1 cellular context compared by ENCODE assay signal in genomic region chr6:110875548-110876169, GRCh38.
A peak's percentile ranks its signal among the peaks of the same experiment; 100 is the strongest.
TF ChIP-seq lines count a peak whose summit lies in the region.

No MANE protein-coding gene starts in this region.

TF ChIP-seq in HepG2, 621 proteins besides CTCF, POLR2A, EP300 and RAD21 (continued from another document and continues in another):
- TF ChIP-seq ZBTB4 (CRISPR knock-in tag; IDR thresholded peaks at IDR 0.05; ENCODE audit: borderline replicate concordance) (no peak), ZNF350 (CRISPR knock-in tag; IDR thresholded peaks at IDR 0.05; ENCODE audit: borderline replicate concordance, low read depth) (no peak), REL (CRISPR knock-in tag; conservative IDR thresholded peaks at IDR 0.05) (0 out of 2 replicates have a peak, but pooled peaks have one; percentile 44), ZNF704 (CRISPR knock-in tag; IDR thresholded peaks at IDR 0.05; ENCODE audit: borderline replicate concordance) (no peak), NBN (conservative IDR thresholded peaks at IDR 0.05) (no peak), SMARCC2 (IDR thresholded peaks at IDR 0.05) (no peak), POGZ (CRISPR knock-in tag; IDR thresholded peaks at IDR 0.05) (peak; percentile 52), TFAP4 (IDR thresholded peaks at IDR 0.05; ENCODE audit: borderline replicate concordance, low read depth) (no peak), ZNF816 (CRISPR knock-in tag; IDR thresholded peaks at IDR 0.05; ENCODE audit: borderline replicate concordance) (peak; percentile 22; the same call in 1 of the 2 replicates), ZNF883 (CRISPR knock-in tag; IDR thresholded peaks at IDR 0.05; ENCODE audit: not compliant biosample characterization) (no peak), CREM (IDR thresholded peaks at IDR 0.05) (no peak), CREM (CRISPR knock-in tag; IDR thresholded peaks at IDR 0.05) (no peak), ZNF33A (CRISPR knock-in tag; IDR thresholded peaks at IDR 0.05; ENCODE audit: borderline replicate concordance) (no peak), AGO2 (optimal IDR thresholded peaks at IDR 0.05; ENCODE audit: low read depth, low read length) (peak; percentile 96), ZSCAN5A (CRISPR knock-in tag; IDR thresholded peaks at IDR 0.05; ENCODE audit: borderline replicate concordance) (no peak), ZNF639 (CRISPR knock-in tag; conservative IDR thresholded peaks at IDR 0.05) (no peak), ZBTB46 (CRISPR knock-in tag; IDR thresholded peaks at IDR 0.05; ENCODE audit: borderline replicate concordance) (0 out of 2 replicates have a peak, but pooled peaks have one; percentile 41), ZNF446 (CRISPR knock-in tag; IDR thresholded peaks at IDR 0.05) (peak; percentile 49; the same call in 1 of the 2 replicates), ZNF850 (CRISPR knock-in tag; conservative IDR thresholded peaks at IDR 0.05) (no peak), MTF1 (CRISPR knock-in tag; IDR thresholded peaks at IDR 0.05) (no peak), PCBP1 (IDR thresholded peaks at IDR 0.05; ENCODE audit: borderline replicate concordance, low read depth, low read length) (0 out of 2 replicates have a peak, but pooled peaks have one; percentile 20), REPIN1 (CRISPR knock-in tag; IDR thresholded peaks at IDR 0.05; ENCODE audit: borderline replicate concordance, low read depth) (peak; percentile 20; the same call in 1 of the 2 replicates), ZNF703 (CRISPR knock-in tag; IDR thresholded peaks at IDR 0.05; ENCODE audit: borderline replicate concordance) (no peak; the same call in 1 of the 2 replicates), SOX5 (CRISPR knock-in tag; IDR thresholded peaks at IDR 0.05; ENCODE audit: borderline replicate concordance) (no peak), IRX3 (CRISPR knock-in tag; IDR thresholded peaks at IDR 0.05; ENCODE audit: borderline replicate concordance, low read depth) (no peak), CBX2 (IDR thresholded peaks at IDR 0.05; ENCODE audit: low read depth, low read length) (no peak), CBX2 (CRISPR knock-in tag; IDR thresholded peaks at IDR 0.05; ENCODE audit: low read depth) (no peak), ZNF652 (CRISPR knock-in tag; IDR thresholded peaks at IDR 0.05; ENCODE audit: borderline replicate concordance, low read depth) (no peak), ZNF746 (CRISPR knock-in tag; IDR thresholded peaks at IDR 0.05) (no peak), NFYC (CRISPR knock-in tag; IDR thresholded peaks at IDR 0.05) (no peak), ZIK1 (CRISPR knock-in tag; IDR thresholded peaks at IDR 0.05; ENCODE audit: borderline replicate concordance, low read depth) (no peak), HNRNPK (IDR thresholded peaks at IDR 0.05; ENCODE audit: low read depth, low read length, poor library complexity, severe bottlenecking) (peak; percentile 68), ZNF510 (CRISPR knock-in tag; IDR thresholded peaks at IDR 0.05; ENCODE audit: low read depth) (no peak), NR3C1 (CRISPR knock-in tag; IDR thresholded peaks at IDR 0.05) (no peak), ZNF614 (CRISPR knock-in tag; IDR thresholded peaks at IDR 0.05; ENCODE audit: borderline replicate concordance) (no peak), ZNF615 (CRISPR knock-in tag; IDR thresholded peaks at IDR 0.05; ENCODE audit: borderline replicate concordance) (no peak), MAX (IDR thresholded peaks at IDR 0.05) (no peak), HDAC6 (IDR thresholded peaks at IDR 0.05; ENCODE audit: low read depth, low read length) (no peak), GTF3A (CRISPR knock-in tag; conservative IDR thresholded peaks at IDR 0.05) (no peak), HIC2 (CRISPR knock-in tag; IDR thresholded peaks at IDR 0.05; ENCODE audit: low read depth) (no peak), HNF1A (IDR thresholded peaks at IDR 0.05; ENCODE audit: low read depth) (no peak), HNF1A (CRISPR knock-in tag; IDR thresholded peaks at IDR 0.05; ENCODE audit: borderline replicate concordance) (0 out of 2 replicates have a peak, but pooled peaks have one; percentile 0), ZNF75D (CRISPR knock-in tag; IDR thresholded peaks at IDR 0.05; ENCODE audit: borderline replicate concordance) (no peak), ZNF784 (CRISPR knock-in tag; IDR thresholded peaks at IDR 0.05; ENCODE audit: borderline replicate concordance) (no peak), TOPORS (CRISPR knock-in tag; IDR thresholded peaks at IDR 0.05) (no peak), RBAK (CRISPR knock-in tag; IDR thresholded peaks at IDR 0.05) (no peak), TCF7 (IDR thresholded peaks at IDR 0.05; ENCODE audit: low read depth) (no peak), RBM22 (optimal IDR thresholded peaks at IDR 0.05; ENCODE audit: low read length) (no peak), MIXL1 (CRISPR knock-in tag; IDR thresholded peaks at IDR 0.05) (no peak), ZNF570 (CRISPR knock-in tag; IDR thresholded peaks at IDR 0.05; ENCODE audit: borderline replicate concordance) (no peak), ZNF772 (CRISPR knock-in tag; IDR thresholded peaks at IDR 0.05) (no peak; the same call in 1 of the 2 replicates), ZNF790 (CRISPR knock-in tag; IDR thresholded peaks at IDR 0.05; ENCODE audit: borderline replicate concordance) (no peak)
